Comparison of ENCODE assay signal across 11 cellular contexts in genomic region chr22:27749597-27750225, GRCh38. TPM values are rescaled to one million over a fixed set of nuclear protein-coding genes. Genes with fewer than 3 reads are reported as not detected.
DNase-seq lines count a peak whose midpoint lies in the region; ATAC-seq lines count a peak whose summit lies in the region.
"Had no signal": no experiment of that assay in that cellular context is flagged by ENCODE, and none has a peak within 500 bp of the region (broad histone marks: within the 10 kb centered on the region; RNA-seq: fewer than 3 reads in every experiment).

No MANE protein-coding gene starts in this region.

- H3K4me1 ChIP-seq in BLaER1 treated with 17β-estradiol and CSF1 and Interleukin-3, amounts not matched to agents 10 nM and 100 nM = peaks cover 45 to 73% (median 62%) of the 10 kb centered on the region in 10 experiments
- H3K4me1 ChIP-seq in rectal smooth muscle tissue (ENCODE audit: control insufficient read depth, insufficient read depth, low read length) = peaks cover 15% of the 10 kb centered on the region

- peaks cover 0 to 4% (median 0%) of the 10 kb centered on the region in 11 experiments; a peak in 2 of 22 replicates for H3K27me3 ChIP-seq in BLaER1 treated with 17β-estradiol and CSF1 and Interleukin-3, amounts not matched to agents 10 nM and 100 nM
- H3K27me3 ChIP-seq in rectal smooth muscle tissue (ENCODE audit: control insufficient read depth, insufficient read depth, low read length) = no peaks in the 10 kb centered on the region

- H3K4me2 ChIP-seq in BLaER1 treated with 17β-estradiol and CSF1 and Interleukin-3, amounts not matched to agents 10 nM and 100 nM = peak overlapping the region; percentile 62 to 96 (median 89)

- no peaks in the 10 kb centered on the region for H4K20me1 ChIP-seq in BLaER1 treated with 17β-estradiol and CSF1 and Interleukin-3, amounts not matched to agents 10 nM and 100 nM

- intact Hi-C loops in left ventricle myocardium superior (cut with micrococcal nuclease) = no loop called here

- peak; percentile 13 for ATAC-seq in left ventricle myocardium superior
- ATAC-seq in HG03520 (IDR thresholded peaks at IDR 0.05; ENCODE audit: unreplicated experiment) = no peak
- no peak for ATAC-seq in GM21825 (IDR thresholded peaks at IDR 0.05; ENCODE audit: unreplicated experiment)
- ATAC-seq in GM18861 (IDR thresholded peaks at IDR 0.05; ENCODE audit: unreplicated experiment) = no peak
- ATAC-seq: stimulated activated naive CD8-positive, alpha-beta T cell treated with anti-CD3 and anti-CD28 coated beads, Interleukin-15, Interleukin-2, amounts not matched to agents 100 U/mL and 50 U/mL, for 24 hours had no signal

- H3K27ac ChIP-seq in BLaER1 treated with 17β-estradiol and CSF1 and Interleukin-3, amounts not matched to agents 10 nM and 100 nM = peak overlapping the region in 8 of 11 experiments; percentile 31 to 70 (median 62); a peak in 8 of 22 replicates
- H3K27ac ChIP-seq in rectal smooth muscle tissue (ENCODE audit: low read depth, low read length) = peak overlapping the region; percentile 27
- H3K27ac ChIP-seq: C4-2B had no signal

- H3K4me3 ChIP-seq in BLaER1 treated with 17β-estradiol and CSF1 and Interleukin-3, amounts not matched to agents 10 nM and 100 nM = peak overlapping the region in 2 of 10 experiments; percentile 12 to 24; a peak in 2 of 20 replicates
- no peak overlapping the region for H3K4me3 ChIP-seq in rectal smooth muscle tissue (ENCODE audit: low read length)

- no peaks in the 10 kb centered on the region for H3K9me3 ChIP-seq in BLaER1 treated with 17β-estradiol and CSF1 and Interleukin-3, amounts not matched to agents 10 nM and 100 nM (replicated peaks in 1 of 11)

- no peaks in the 10 kb centered on the region for H3K36me3 ChIP-seq in BLaER1 treated with 17β-estradiol and CSF1 and Interleukin-3, amounts not matched to agents 10 nM and 100 nM
- no peaks in the 10 kb centered on the region for H3K36me3 ChIP-seq in rectal smooth muscle tissue (ENCODE audit: control insufficient read depth, insufficient read depth, low read length)

- peak overlapping the region in 8 of 11 experiments; percentile 34 to 65 (median 52); a peak in 10 of 22 replicates for H3K9ac ChIP-seq in BLaER1 treated with 17β-estradiol and CSF1 and Interleukin-3, amounts not matched to agents 10 nM and 100 nM
- no peak overlapping the region for H3K9ac ChIP-seq in rectal smooth muscle tissue (ENCODE audit: low read length)

- peak; percentile 85 for DNase-seq in astrocyte of the hippocampus (ENCODE audit: low read depth, low spot score)
- no peak for DNase-seq in left ventricle myocardium superior
- DNase-seq in SHP77 treated with DMSO at 0.1 percent for 48 hours (lab: John Stamatoyannopoulos, UW) = no peak
- DNase-seq: activated effector memory CD4-positive, alpha-beta T cell treated with Interleukin-2 at 50 U/mL for 16 hours; stimulated activated naive CD8-positive, alpha-beta T cell treated with anti-CD3 and anti-CD28 coated beads, Interleukin-15, Interleukin-2, amounts not matched to agents 100 U/mL and 50 U/mL, for 24 hours had no signal

RNA-seq across cellular contexts. Expression of gene MN1, which starts 51.8 kb away (rescaled TPM):
- 5.3 TPM for total RNA-seq in left ventricle myocardium superior
